19 cellular contexts compared by ENCODE assay signal in genomic region chr15:50800715-50801114, GRCh38. TPM values are rescaled to one million over a fixed set of nuclear protein-coding genes. Genes with fewer than 3 reads are reported as not detected.
DNase-seq lines count a peak whose midpoint lies in the region; ATAC-seq and TF ChIP-seq lines count a peak whose summit lies in the region.
"Had no signal": no experiment of that assay in that cellular context is flagged by ENCODE, and none has a peak within 500 bp of the region (broad histone marks: within the 10 kb centered on the region; RNA-seq: fewer than 3 reads in every experiment).

No MANE protein-coding gene starts in this region.

- POLR2A ChIA-PET in GM10248 (lab: Yijun Ruan, JAX) = no interaction called here

- no peak overlapping the region for H3K27ac ChIP-seq in right cardiac atrium (ENCODE audit: low read length)
- H3K27ac ChIP-seq: A549; BLaER1 treated with 17β-estradiol and CSF1 and Interleukin-3, amounts not matched to agents 10 nM and 100 nM; SJSA1 had no signal

- in situ Hi-C loops in GM13977 (cut with MboI; ENCODE audit: low pct_unique_long_range_greater_than_20kb, low sequenced_read_pairs, unreplicated experiment) = no loop called here

- H3K27me3 ChIP-seq in right cardiac atrium (ENCODE audit: control insufficient read depth, insufficient read depth) = no peaks in the 10 kb centered on the region
- H3K27me3 ChIP-seq: BLaER1 treated with 17β-estradiol and CSF1 and Interleukin-3, amounts not matched to agents 10 nM and 100 nM; SJSA1 had no signal

- intact Hi-C loops in right cardiac atrium (cut with DNase I) = no loop called here

- WGBS in right cardiac atrium = 90% methylated on average over 1 of the region's 1 CpG

- H3K4me3 ChIP-seq in right cardiac atrium (ENCODE audit: low read length) = no peak overlapping the region
- H3K4me3 ChIP-seq: A549; BLaER1 treated with 17β-estradiol and CSF1 and Interleukin-3, amounts not matched to agents 10 nM and 100 nM; K562; SJSA1 had no signal

- ATAC-seq in GM21390 (IDR thresholded peaks at IDR 0.05; ENCODE audit: unreplicated experiment) (peak; percentile 62), HG03432 (IDR thresholded peaks at IDR 0.05; ENCODE audit: unreplicated experiment) (peak; percentile 66), HG03342 (IDR thresholded peaks at IDR 0.05; ENCODE audit: unreplicated experiment) (no peak), right cardiac atrium (no peak)
- ATAC-seq: A549, K562 had no signal

- H3K9me3 ChIP-seq in right cardiac atrium (ENCODE audit: control insufficient read depth, low read length) = no peaks in the 10 kb centered on the region
- H3K9me3 ChIP-seq: A549; BLaER1 treated with 17β-estradiol and CSF1 and Interleukin-3, amounts not matched to agents 10 nM and 100 nM; SJSA1 had no signal

- CTCF ChIA-PET in GM10248 (lab: Yijun Ruan, JAX) = interaction anchor here (1.5 to 2.2 kb wide), 6 partner anchors 8 to 24 kb away, joined by 4 to 7 read pairs (median 6); no protein-coding TSS in a partner anchor

- no peaks in the 10 kb centered on the region for H3K4me1 ChIP-seq in right cardiac atrium (ENCODE audit: control insufficient read depth, insufficient read depth, low read length)
- H3K4me1 ChIP-seq: A549, SJSA1 had no signal

- DNase-seq in GM10248 (ENCODE audit: extremely low spot score) = peak; percentile 18
- DNase-seq in GM13977 (ENCODE audit: low spot score) = peak; percentile 22
- no peak for DNase-seq in COLO668 (lab: John Stamatoyannopoulos, UW; ENCODE audit: unreplicated experiment)
- no peak for DNase-seq in NCI-H2107 (lab: John Stamatoyannopoulos, UW)
- no peak for DNase-seq in right cardiac atrium
- DNase-seq: CD8-positive, alpha-beta memory T cell; DND-41; MV-4-11; NCI-H1417 treated with DMSO at 0.1 percent for 48 hours; NCI-H1930; NCI-H2171 treated with DMSO at 0.1 percent for 48 hours; NCI-H774 had no signal

- TF ChIP-seq CTCF in GM10248 (IDR thresholded peaks at IDR 0.05; ENCODE audit: control extremely low read depth, extremely low read depth, low read depth, missing control alignments) = no peak
- TF ChIP-seq CTCF in GM13977 (IDR thresholded peaks at IDR 0.05; ENCODE audit: extremely low read depth, insufficient read depth, missing control alignments) = no peak

RNA-seq across cellular contexts. Expression of gene SPPL2A, which starts 35.2 kb away (rescaled TPM):
- total RNA-seq in right cardiac atrium = 100 to 1,000 TPM; 110 to 120 (median 116) TPM
- polyA plus RNA-seq in right cardiac atrium = 33.5 TPM

Comparison
In these comparisons a context has a peak if more than half of its experiments do, and no peak if none do; other contexts are left out.
1. DNase-seq: peak in GM10248 (single experiment) and GM13977 (single experiment); none in COLO668 (single experiment), NCI-H2107 (single experiment) and right cardiac atrium (0 of 3).
2. ATAC-seq: peak in GM21390 (single experiment) and HG03432 (single experiment); none in HG03342 (single experiment) and right cardiac atrium (0 of 2).